In the genomic region with DNA sequence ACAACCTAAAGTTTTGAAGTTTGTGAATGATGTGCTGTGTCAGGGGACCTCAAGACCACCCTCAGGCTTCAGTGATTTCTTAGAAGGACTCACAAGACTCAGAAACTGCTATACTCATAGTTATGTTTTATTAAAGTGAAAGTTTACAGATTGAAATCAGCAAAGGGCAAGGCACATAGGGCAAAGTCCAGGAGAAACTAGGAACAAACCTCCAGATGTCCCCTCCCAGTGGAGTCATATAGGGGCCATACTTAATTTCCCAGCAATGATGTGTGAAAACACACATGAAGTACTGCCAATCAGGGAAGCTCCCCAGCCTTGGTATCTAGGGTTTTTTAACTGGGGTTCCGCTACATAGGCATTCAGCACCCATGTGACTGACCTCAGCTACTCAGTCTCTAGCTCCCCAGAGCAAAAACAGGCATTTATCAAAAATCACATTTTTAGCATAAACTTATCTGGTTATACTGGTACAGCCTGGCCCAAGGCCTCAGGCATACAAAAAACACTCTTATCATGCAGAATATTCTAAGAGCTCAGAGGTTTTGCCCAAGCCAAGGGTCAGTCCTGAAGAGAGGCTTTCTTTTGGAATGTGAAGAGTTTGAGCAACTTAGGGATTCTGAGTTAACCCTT, we compare ENCODE assay signal across 22 cellular contexts.
"Had no signal": no experiment of that assay in that cellular context is flagged by ENCODE, and none has a peak within 500 bp of the region (broad histone marks: within the 10 kb centered on the region; RNA-seq: fewer than 3 reads in every experiment).

No MANE protein-coding gene starts in this region.

- H3K9me3 ChIP-seq: upper lobe of left lung had no signal

- ATAC-seq: foreskin keratinocyte; left ventricle myocardium superior; sciatic nerve; stimulated activated naive B cell treated with anti-CD40 and anti-IgM and Interleukin-4, amounts not matched to agents 10 μg/mL and 1 μg/mL and 100 μg/mL, for 72 hours; T-cell had no signal

- H3K4me1 ChIP-seq: foreskin keratinocyte, upper lobe of left lung had no signal

- H3K36me3 ChIP-seq: brain microvascular endothelial cell, upper lobe of left lung, WERI-Rb-1 had no signal

- DNase-seq: activated CD4-positive, alpha-beta T cell treated with anti-CD3 and anti-CD28 coated beads for 1 hour; activated CD4-positive, alpha-beta T cell treated with anti-CD3 and anti-CD28 coated beads, Interleukin-2, amount 50 U/mL, for 1 hour; activated gamma-delta T cell treated with Interleukin-2 at 50 U/mL for 16 hours; activated T-cell treated with anti-CD3 and anti-CD28 coated beads, Interleukin-2, amount 50 U/mL, for 1 hour; aorta; brain microvascular endothelial cell; caudate nucleus; effector CD4-positive, alpha-beta T cell; foreskin keratinocyte; hippocampal formation; kidney glomerular epithelial cell; left ventricle myocardium superior; naive B cell; occipital lobe; posterior cingulate gyrus; stimulated activated CD4-positive, alpha-beta T cell treated with anti-CD3 and anti-CD28 coated beads, Interleukin-2, amount 100 ng/mL, for 48 hours; stimulated activated CD8-positive, alpha-beta memory T cell treated with anti-CD3 and anti-CD28 coated beads, Interleukin-4, amount 100 ng/mL, for 48 hours; stimulated activated naive B cell treated with anti-CD40 and anti-IgM and Interleukin-4, amounts not matched to agents 10 μg/mL and 1 μg/mL and 100 μg/mL, for 72 hours; T-cell; upper lobe of left lung; WERI-Rb-1 had no signal

- H3K27me3 ChIP-seq: brain microvascular endothelial cell, foreskin keratinocyte, upper lobe of left lung had no signal

- H3K27ac ChIP-seq: brain microvascular endothelial cell, foreskin keratinocyte, upper lobe of left lung, WERI-Rb-1 had no signal

- H3K4me3 ChIP-seq: upper lobe of left lung had no signal
